ENCODE assay signal across 1 cellular context in the genomic region with DNA sequence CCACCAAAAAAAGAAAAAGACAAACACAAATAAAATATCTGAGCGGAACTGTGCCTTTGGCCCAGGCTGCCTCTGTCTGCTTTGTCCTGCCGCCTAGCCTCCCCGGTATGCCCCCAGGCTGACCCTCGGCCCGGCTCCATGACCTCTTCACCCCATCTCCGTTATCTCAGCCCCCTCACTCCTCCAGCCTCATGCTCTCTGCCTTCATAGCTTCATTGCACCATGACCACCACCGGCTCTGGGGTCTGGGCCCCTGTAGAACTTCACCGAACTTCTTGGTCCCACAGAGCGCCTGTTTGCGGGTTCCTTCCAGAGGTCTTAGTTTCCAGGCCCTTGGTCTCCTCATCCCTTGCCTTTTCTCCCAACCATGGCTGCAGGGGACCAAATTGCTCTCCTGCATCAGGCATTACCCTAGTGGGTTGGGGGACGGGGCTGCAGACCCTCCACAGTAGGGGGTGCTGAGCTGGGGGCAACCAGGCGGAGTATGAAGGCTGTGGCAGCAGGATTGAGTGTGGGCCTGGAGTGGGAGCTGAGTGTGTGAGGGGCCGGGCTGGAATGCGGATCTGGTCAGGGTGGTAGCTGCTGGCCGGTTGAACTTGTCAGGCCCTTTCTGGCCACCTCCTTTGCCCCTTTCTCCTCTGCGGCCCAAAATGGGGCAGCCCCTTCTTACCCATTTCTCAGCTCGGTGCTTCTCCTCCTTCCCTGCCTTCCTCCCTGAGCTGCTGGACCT.
TF ChIP-seq lines count a peak whose summit lies in the region.

No MANE protein-coding gene starts in this region.

TF ChIP-seq in SK-N-SH treated with all-trans-retinoic acid at 6 μM for 48 hours, 23 proteins besides CTCF, POLR2A, EP300 and RAD21:
- TF ChIP-seq ZFP30 (CRISPR knock-in tag; IDR thresholded peaks at IDR 0.05): no peak
- TF ChIP-seq ESRRG (CRISPR knock-in tag; IDR thresholded peaks at IDR 0.05): no peak
- TF ChIP-seq, protein P1, sequence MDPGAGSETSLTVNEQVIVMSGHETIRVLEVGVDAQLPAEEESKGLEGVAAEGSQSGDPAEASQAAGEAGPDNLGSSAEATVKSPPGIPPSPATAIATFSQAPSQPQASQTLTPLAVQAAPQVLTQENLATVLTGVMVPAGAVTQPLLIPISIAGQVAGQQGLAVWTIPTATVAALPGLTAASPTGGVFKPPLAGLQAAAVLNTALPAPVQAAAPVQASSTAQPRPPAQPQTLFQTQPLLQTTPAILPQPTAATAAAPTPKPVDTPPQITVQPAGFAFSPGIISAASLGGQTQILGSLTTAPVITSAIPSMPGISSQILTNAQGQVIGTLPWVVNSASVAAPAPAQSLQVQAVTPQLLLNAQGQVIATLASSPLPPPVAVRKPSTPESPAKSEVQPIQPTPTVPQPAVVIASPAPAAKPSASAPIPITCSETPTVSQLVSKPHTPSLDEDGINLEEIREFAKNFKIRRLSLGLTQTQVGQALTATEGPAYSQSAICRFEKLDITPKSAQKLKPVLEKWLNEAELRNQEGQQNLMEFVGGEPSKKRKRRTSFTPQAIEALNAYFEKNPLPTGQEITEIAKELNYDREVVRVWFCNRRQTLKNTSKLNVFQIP (CRISPR knock-in tag; IDR thresholded peaks at IDR 0.05; ENCODE audit: borderline replicate concordance, low read depth): no peak
- TF ChIP-seq BACH2 (CRISPR knock-in tag; IDR thresholded peaks at IDR 0.05; ENCODE audit: borderline replicate concordance): no peak
- TF ChIP-seq, protein P2, sequence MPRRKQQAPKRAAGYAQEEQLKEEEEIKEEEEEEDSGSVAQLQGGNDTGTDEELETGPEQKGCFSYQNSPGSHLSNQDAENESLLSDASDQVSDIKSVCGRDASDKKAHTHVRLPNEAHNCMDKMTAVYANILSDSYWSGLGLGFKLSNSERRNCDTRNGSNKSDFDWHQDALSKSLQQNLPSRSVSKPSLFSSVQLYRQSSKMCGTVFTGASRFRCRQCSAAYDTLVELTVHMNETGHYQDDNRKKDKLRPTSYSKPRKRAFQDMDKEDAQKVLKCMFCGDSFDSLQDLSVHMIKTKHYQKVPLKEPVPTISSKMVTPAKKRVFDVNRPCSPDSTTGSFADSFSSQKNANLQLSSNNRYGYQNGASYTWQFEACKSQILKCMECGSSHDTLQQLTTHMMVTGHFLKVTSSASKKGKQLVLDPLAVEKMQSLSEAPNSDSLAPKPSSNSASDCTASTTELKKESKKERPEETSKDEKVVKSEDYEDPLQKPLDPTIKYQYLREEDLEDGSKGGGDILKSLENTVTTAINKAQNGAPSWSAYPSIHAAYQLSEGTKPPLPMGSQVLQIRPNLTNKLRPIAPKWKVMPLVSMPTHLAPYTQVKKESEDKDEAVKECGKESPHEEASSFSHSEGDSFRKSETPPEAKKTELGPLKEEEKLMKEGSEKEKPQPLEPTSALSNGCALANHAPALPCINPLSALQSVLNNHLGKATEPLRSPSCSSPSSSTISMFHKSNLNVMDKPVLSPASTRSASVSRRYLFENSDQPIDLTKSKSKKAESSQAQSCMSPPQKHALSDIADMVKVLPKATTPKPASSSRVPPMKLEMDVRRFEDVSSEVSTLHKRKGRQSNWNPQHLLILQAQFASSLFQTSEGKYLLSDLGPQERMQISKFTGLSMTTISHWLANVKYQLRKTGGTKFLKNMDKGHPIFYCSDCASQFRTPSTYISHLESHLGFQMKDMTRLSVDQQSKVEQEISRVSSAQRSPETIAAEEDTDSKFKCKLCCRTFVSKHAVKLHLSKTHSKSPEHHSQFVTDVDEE (CRISPR knock-in tag; IDR thresholded peaks at IDR 0.05): no peak
- no peak for TF ChIP-seq ARNTL (CRISPR knock-in tag; IDR thresholded peaks at IDR 0.05; ENCODE audit: borderline replicate concordance, low read depth)
- no peak for TF ChIP-seq ZNF565 (CRISPR knock-in tag; conservative IDR thresholded peaks at IDR 0.05; ENCODE audit: low read depth)
- TF ChIP-seq OSR1 (CRISPR knock-in tag; IDR thresholded peaks at IDR 0.05): no peak
- no peak for TF ChIP-seq ZFP3 (CRISPR knock-in tag; IDR thresholded peaks at IDR 0.05)
- TF ChIP-seq RARB (CRISPR knock-in tag; IDR thresholded peaks at IDR 0.05): no peak
- TF ChIP-seq TCF4 (CRISPR knock-in tag; IDR thresholded peaks at IDR 0.05; ENCODE audit: borderline replicate concordance): no peak
